Comparison of ENCODE assay signal across 1 cellular context in genomic region chr1:153929981-153930948, GRCh38.
TF ChIP-seq lines count a peak whose summit lies in the region.

No MANE protein-coding gene starts in this region.

TF ChIP-seq in A549, 52 proteins besides CTCF, POLR2A, EP300 and RAD21 (continued from another document):
- no peak for TF ChIP-seq HOXA7 (CRISPR knock-in tag; IDR thresholded peaks at IDR 0.05)
